In the genomic region with DNA sequence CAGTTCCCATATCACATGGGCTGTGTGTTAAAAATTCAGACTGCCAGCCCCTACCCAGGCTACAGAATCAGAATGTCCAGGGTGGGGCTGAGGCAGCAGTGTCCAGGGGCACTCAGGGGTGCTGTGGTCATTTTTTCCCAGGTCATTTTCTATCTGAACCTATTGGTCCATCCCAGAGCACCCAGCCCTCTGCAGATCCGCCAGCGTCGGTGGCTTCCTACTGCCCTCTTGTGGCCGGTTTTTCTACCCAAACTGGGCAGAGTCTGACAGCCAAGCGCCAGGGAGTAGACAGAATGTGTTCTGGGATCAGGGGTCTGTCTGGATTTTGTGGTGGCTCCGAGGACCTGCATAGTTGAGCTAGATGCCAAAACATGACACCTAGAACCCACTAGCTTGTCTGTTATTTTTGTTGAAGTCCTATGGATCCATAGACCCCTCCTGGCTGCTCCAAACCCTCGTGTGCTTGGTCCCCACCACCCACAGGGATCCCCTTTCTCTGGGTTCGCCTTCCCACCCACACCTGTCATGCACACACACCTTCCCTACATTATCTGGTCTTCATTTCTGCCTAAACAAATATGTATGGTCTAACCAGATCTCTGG, we compare ENCODE assay signal across 8 cellular contexts. TPM values are rescaled to one million over a fixed set of nuclear protein-coding genes. Genes with fewer than 3 reads are reported as not detected.
DNase-seq lines count a peak whose midpoint lies in the region; ATAC-seq and TF ChIP-seq lines count a peak whose summit lies in the region.

No MANE protein-coding gene starts in this region.

- peak; percentile 76 for DNase-seq in EH (ENCODE audit: low read depth)
- peak; percentile 60 to 70 for DNase-seq in NOMO-1 (lab: John Stamatoyannopoulos, UW; ENCODE audit: unreplicated experiment in 2 of 2)
- peak; percentile 20 for DNase-seq in activated CD8-positive, alpha-beta memory T cell treated with anti-CD3 and anti-CD28 coated beads, Interleukin-2, amount 50 U/mL, for 1 hour (ENCODE audit: extremely low read depth)
- peak; percentile 71 for DNase-seq in epithelial cell of esophagus (ENCODE audit: low read depth)
- peak; percentile 48 for DNase-seq in naive B cell
- DNase-seq in stimulated activated CD8-positive, alpha-beta memory T cell treated with anti-CD3 and anti-CD28 coated beads, Interleukin-7, amount 100 ng/mL, for 4 hours (ENCODE audit: low read depth in 2 of 2), result peak; percentile 38 to 46
- DNase-seq in GOT3 (lab: John Stamatoyannopoulos, UW), result no peak

- peaks cover 32 to 46% (median 34%) of the 10 kb centered on the region in 3 donors for H3K4me1 Mint-ChIP-seq in naive B cell

- H3K36me3 Mint-ChIP-seq in naive B cell, result no peaks in the 10 kb centered on the region

- peak overlapping the region in 1 of 6 donors; percentile 7 for H3K27ac Mint-ChIP-seq in naive B cell

- peak overlapping the region in 5 of 8 donors; percentile 14 to 70 (median 37) for H3K4me3 Mint-ChIP-seq in naive B cell

- ATAC-seq in HG03159 (IDR thresholded peaks at IDR 0.05; ENCODE audit: unreplicated experiment) (peak; percentile 35), naive B cell (ENCODE audit: low read depth in 2 of 2) (peak; percentile 55 to 59)

- peak; percentile 90 for TF ChIP-seq CTCF in epithelial cell of esophagus (IDR thresholded peaks at IDR 0.05; ENCODE audit: insufficient read depth, low read depth, low read length, missing control alignments)

- H3K9me3 Mint-ChIP-seq in naive B cell, result no peaks in the 10 kb centered on the region

- no peak overlapping the region for H3K4me3 ChIP-seq in epithelial cell of esophagus (ENCODE audit: low read length)

- peaks cover 1 to 6% (median 2%) of the 10 kb centered on the region in 3 donors for H3K27me3 Mint-ChIP-seq in naive B cell

RNA-seq across cellular contexts. Expression of gene RMDN2, which starts 34.1 kb away (rescaled TPM):
- polyA plus RNA-seq in naive B cell (ENCODE audit: low read depth in 6 of 6), result 10 to 100 TPM; 13.0 to 24.3 (median 17.1) TPM
